In genomic region chr9:65384759-65385654, GRCh38 we compare ENCODE assay signal across 1 cellular context.
A peak's percentile ranks its signal among the peaks of the same experiment; 100 is the strongest.
TF ChIP-seq lines count a peak whose summit lies in the region.
"Not testable (repeated sequence)": the region's sequence is repeated elsewhere in the genome, so short reads cannot be mapped to it uniquely, and the experiment has no call there.

No MANE protein-coding gene starts in this region.

TF ChIP-seq in K562, 482 proteins besides CTCF, POLR2A, EP300 and RAD21 (continued from another document):
- peak; percentile 62 for TF ChIP-seq MGA (IDR thresholded peaks at IDR 0.05)
- peak; percentile 21 for TF ChIP-seq PRDM10 (IDR thresholded peaks at IDR 0.05; ENCODE audit: partially characterized antibody)
- TF ChIP-seq TOE1 (IDR thresholded peaks at IDR 0.05; ENCODE audit: borderline replicate concordance), result peak; percentile 40; the same call in 1 of the 2 replicates
- TF ChIP-seq TOE1 (CRISPR knock-in tag; IDR thresholded peaks at IDR 0.05; ENCODE audit: borderline replicate concordance, low read depth), result not testable (repeated sequence)
- TF ChIP-seq ZBTB2 (IDR thresholded peaks at IDR 0.05), result peak; percentile 93
- TF ChIP-seq ZFP91 (CRISPR knock-in tag; IDR thresholded peaks at IDR 0.05), result peak; percentile 94
- peak; percentile 66 for TF ChIP-seq POLR2G (IDR thresholded peaks at IDR 0.05; ENCODE audit: low read depth, low read length)
